In genomic region chr3:23856286-23856685, GRCh38 we compare ENCODE assay signal across 15 cellular contexts. TPM values are rescaled to one million over a fixed set of nuclear protein-coding genes. Genes with fewer than 3 reads are reported as not detected.
DNase-seq lines count a peak whose midpoint lies in the region; ATAC-seq, FAIRE-seq and TF ChIP-seq lines count a peak whose summit lies in the region.
"Had no signal": no experiment of that assay in that cellular context is flagged by ENCODE, and none has a peak within 500 bp of the region (broad histone marks: within the 10 kb centered on the region; RNA-seq: fewer than 3 reads in every experiment).

No MANE protein-coding gene starts in this region.

- H3K4me1 Mint-ChIP-seq in natural killer cell: peaks cover 44% of the 10 kb centered on the region in 2 donors

- H2AFZ ChIP-seq in K562 (ENCODE audit: low read depth, low read length): no peak overlapping the region

- whole genome bisulfite sequencing in K562 (ENCODE audit: insufficient coverage, low coverage, missing lambda C conversion rate): 51% methylated on average over 3 of the region's 3 CpGs
- 64 to 65% methylated on average over 3 of the region's 3 CpGs for WGBS in esophagus squamous epithelium, 2 donors

- no peak for TF ChIP-seq CTCF in K562 (IDR thresholded peaks at IDR 0.05 in 2 of 3, conservative IDR thresholded peaks at IDR 0.05 in 1 of 3; ENCODE audit: insufficient read depth in 2 of 3, low read depth in 1 of 3, low read length in 3 of 3)
- no peak for TF ChIP-seq CTCF in natural killer cell (IDR thresholded peaks at IDR 0.05)
- no peak for TF ChIP-seq CTCF in esophagus squamous epithelium (IDR thresholded peaks at IDR 0.05)

- intact Hi-C loops in K562 (cut with micrococcal nuclease) (no loop called here), natural killer cell (cut with micrococcal nuclease) (no loop called here), esophagus squamous epithelium (cut with DNase I) (no loop called here)

- H3K4me3 Mint-ChIP-seq in natural killer cell: no peak overlapping the region
- H3K4me3 Mint-ChIP-seq: activated CD4-positive, alpha-beta T cell treated with anti-CD3 and anti-CD28 coated beads, Interleukin-2, amount 10 ng/mL, durations not matched to agents 24 days and 14 days had no signal

- peaks cover 0 to 3% of the 10 kb centered on the region in 2 donors for H3K9me3 Mint-ChIP-seq in natural killer cell

- in situ Hi-C loops in K562 (cut with MboI): no loop called here
- in situ Hi-C loops in ACHN (cut with HindIII; ENCODE audit: low pct_ligation_motif_present, low pct_unique_long_range_greater_than_20kb, low sequenced_read_pairs): no loop called here

- peak; percentile 5 for DNase-seq in NCI-H69 (lab: John Stamatoyannopoulos, UW)
- no peak for DNase-seq in K562 (ENCODE audit: extremely low read depth in 1 of 4, low spot score in 3 of 4)
- DNase-seq in natural killer cell: no peak
- no peak for DNase-seq in ACHN
- no peak for DNase-seq in esophagus squamous epithelium (lab: John Stamatoyannopoulos, UW)
- DNase-seq in kidney tubule cell (ENCODE audit: low spot score): no peak
- DNase-seq: activated CD4-positive, alpha-beta T cell treated with anti-CD3 and anti-CD28 coated beads, Interleukin-2, amount 10 ng/mL, durations not matched to agents 24 days and 14 days; heart right ventricle; NCI-H187 treated with DMSO at 0.1 percent for 48 hours; stimulated activated CD4-positive, alpha-beta T cell treated with anti-CD3 and anti-CD28 coated beads, Interleukin-2, amount 100 ng/mL, for 24 hours; stimulated activated CD8-positive, alpha-beta memory T cell treated with anti-CD3 and anti-CD28 coated beads, Interleukin-4, amount 100 ng/mL, for 48 hours; transverse colon had no signal

- no peaks in the 10 kb centered on the region for H3K9me1 ChIP-seq in K562 (ENCODE audit: control insufficient read depth, insufficient read depth, low read length)

- no peak for TF ChIP-seq RAD21 in K562 (CRISPR knock-in tag; conservative IDR thresholded peaks at IDR 0.05 in 1 of 2, IDR thresholded peaks at IDR 0.05 in 1 of 2)

- peak overlapping the region; percentile 62 to 90 (median 74) for H3K4me2 ChIP-seq in BLaER1 treated with 17β-estradiol and CSF1 and Interleukin-3, amounts not matched to agents 10 nM and 100 nM
- no peak overlapping the region for H3K4me2 ChIP-seq in K562 (ENCODE audit: insufficient read depth, low read length)

- H3K27ac ChIP-seq in BLaER1 treated with 17β-estradiol and CSF1 and Interleukin-3, amounts not matched to agents 10 nM and 100 nM: peak overlapping the region; percentile 2 to 76 (median 59); a peak in 16 of 22 replicates
- H3K27ac ChIP-seq in K562 (ENCODE audit: extremely low read depth, low read depth, low read length): no peak overlapping the region
- H3K27ac ChIP-seq in esophagus squamous epithelium: no peak overlapping the region
- H3K27ac ChIP-seq: transverse colon had no signal

- peak overlapping the region in 1 of 10 experiments; percentile 1; a peak in 2 of 20 replicates for H3K4me3 ChIP-seq in BLaER1 treated with 17β-estradiol and CSF1 and Interleukin-3, amounts not matched to agents 10 nM and 100 nM
- no peak overlapping the region for H3K4me3 ChIP-seq in K562
- no peak overlapping the region for H3K4me3 ChIP-seq in esophagus squamous epithelium
- H3K4me3 ChIP-seq: heart right ventricle, transverse colon had no signal

- peaks cover 45 to 62% (median 51%) of the 10 kb centered on the region in 10 experiments for H3K4me1 ChIP-seq in BLaER1 treated with 17β-estradiol and CSF1 and Interleukin-3, amounts not matched to agents 10 nM and 100 nM
- H3K4me1 ChIP-seq in K562 (replicated peaks in 1 of 2; ENCODE audit: control insufficient read depth in 2 of 2, insufficient read depth in 2 of 2, low read length in 2 of 2) (no peaks in the 10 kb centered on the region), esophagus squamous epithelium (peaks cover 13 to 45% (median 20%) of the 10 kb centered on the region in 3 donors)

- H3K36me3 Mint-ChIP-seq in natural killer cell: no peaks in the 10 kb centered on the region

- POLR2A ChIA-PET in K562 (lab: Yijun Ruan, JAX): no interaction called here

- FAIRE-seq in K562 (lab: Jason Lieb, UNC): no peak

- H4K20me1 ChIP-seq in BLaER1 treated with 17β-estradiol and CSF1 and Interleukin-3, amounts not matched to agents 10 nM and 100 nM: peaks cover 62 to 100% (median 97%) of the 10 kb centered on the region in 11 experiments
- peaks cover 11% of the 10 kb centered on the region for H4K20me1 ChIP-seq in K562 (replicated peaks; ENCODE audit: control insufficient read depth, insufficient read depth, low read length)

- no peak for TF ChIP-seq EP300 in K562 (IDR thresholded peaks at IDR 0.05; ENCODE audit: low read length)

- H3K36me3 ChIP-seq in BLaER1 treated with 17β-estradiol and CSF1 and Interleukin-3, amounts not matched to agents 10 nM and 100 nM: peaks cover 26 to 53% (median 44%) of the 10 kb centered on the region in 11 experiments
- peaks cover 7% of the 10 kb centered on the region; the same call in 1 of the 3 replicates for H3K36me3 ChIP-seq in K562 (ENCODE audit: control insufficient read depth, insufficient read depth, low read length)
- H3K36me3 ChIP-seq in esophagus squamous epithelium: peaks cover 0 to 9% (median 0%) of the 10 kb centered on the region in 3 donors
- H3K36me3 ChIP-seq: transverse colon had no signal

- peak overlapping the region; percentile 2 to 56 for H3K27ac Mint-ChIP-seq in natural killer cell
- H3K27ac Mint-ChIP-seq: activated CD4-positive, alpha-beta T cell treated with anti-CD3 and anti-CD28 coated beads, Interleukin-2, amount 10 ng/mL, durations not matched to agents 24 days and 14 days had no signal

- ATAC-seq in K562 (no peak), natural killer cell (no peak), GM19463 (IDR thresholded peaks at IDR 0.05; ENCODE audit: unreplicated experiment) (no peak)
- ATAC-seq: activated naive CD4-positive, alpha-beta T cell treated with anti-CD3 and anti-CD28 coated beads, Interleukin-2, amount 50 U/mL, for 72 hours had no signal

- peak overlapping the region in 9 of 11 experiments; percentile 13 to 70 (median 48); a peak in 13 of 22 replicates for H3K9ac ChIP-seq in BLaER1 treated with 17β-estradiol and CSF1 and Interleukin-3, amounts not matched to agents 10 nM and 100 nM
- no peak overlapping the region for H3K9ac ChIP-seq in K562 (ENCODE audit: insufficient read depth in 1 of 2, low read depth in 2 of 2, low read length in 2 of 2)

- H3K9me3 ChIP-seq in BLaER1 treated with 17β-estradiol and CSF1 and Interleukin-3, amounts not matched to agents 10 nM and 100 nM (replicated peaks in 1 of 11): peaks cover 7 to 26% (median 16%) of the 10 kb centered on the region in 11 experiments; a peak in 21 of 22 replicates
- H3K9me3 ChIP-seq in K562 (replicated peaks; ENCODE audit: control insufficient read depth, insufficient read depth, low read depth, low read length) (no peaks in the 10 kb centered on the region), esophagus squamous epithelium (no peaks in the 10 kb centered on the region)
- H3K9me3 ChIP-seq: transverse colon had no signal

- no TSS peak for BruUV-seq in K562 (replicated peaks; lab: Mats Ljungman, UMichigan)

- H3K27me3 ChIP-seq in BLaER1 treated with 17β-estradiol and CSF1 and Interleukin-3, amounts not matched to agents 10 nM and 100 nM: no peaks in the 10 kb centered on the region
- no peaks in the 10 kb centered on the region for H3K27me3 ChIP-seq in K562 (ENCODE audit: control insufficient read depth in 2 of 2, insufficient read depth in 2 of 2, low read length in 2 of 2)
- no peaks in the 10 kb centered on the region for H3K27me3 ChIP-seq in esophagus squamous epithelium
- H3K27me3 ChIP-seq: heart right ventricle, transverse colon had no signal

- CTCF ChIA-PET in K562 (lab: Yijun Ruan, JAX; ENCODE audit: low intra/inter-chr PET ratio): no interaction called here

- TF ChIP-seq POLR2A in K562 (conservative IDR thresholded peaks at IDR 0.05) (no peak), esophagus squamous epithelium (IDR thresholded peaks at IDR 0.05) (no peak)

- no peaks in the 10 kb centered on the region for H3K27me3 Mint-ChIP-seq in natural killer cell (ENCODE audit: low read depth in 2 of 2)
- H3K27me3 Mint-ChIP-seq: activated CD4-positive, alpha-beta T cell treated with anti-CD3 and anti-CD28 coated beads, Interleukin-2, amount 10 ng/mL, durations not matched to agents 24 days and 14 days had no signal

- peaks cover 73% of the 10 kb centered on the region for H3K79me2 ChIP-seq in K562 (ENCODE audit: control insufficient read depth, insufficient read depth, low read length)

TF ChIP-seq in K562, 482 proteins besides CTCF, POLR2A, EP300 and RAD21:
- TF ChIP-seq TAL1 (IDR thresholded peaks at IDR 0.05): no peak
- peak; percentile 16; the same call in 1 of the 2 replicates for TF ChIP-seq NFIC (IDR thresholded peaks at IDR 0.05)
- TF ChIP-seq ZNF75A (CRISPR knock-in tag; IDR thresholded peaks at IDR 0.05): no peak
- TF ChIP-seq PML (IDR thresholded peaks at IDR 0.05; ENCODE audit: low read length): no peak

RNA-seq across cellular contexts. Expression of gene UBE2E1, which starts 50.5 kb away (rescaled TPM):
- total RNA-seq in K562 (2011; cell fraction: chromatin; rRNA removed; ENCODE audit: low replicate concordance): 59.3 and 94.2 TPM in 2 replicates
- total RNA-seq in K562 (2011; cell fraction: nucleolus; rRNA removed): 39.5 and 49.5 TPM in 2 replicates
- 66.1 and 98.5 TPM in 2 replicates for total RNA-seq in K562 (2011; cell fraction: nucleoplasm; rRNA removed)
- total RNA-seq in K562 (2014; rRNA removed): 55.5 and 74.2 TPM in 2 replicates
- 214 and 237 TPM in 2 replicates for total RNA-seq in K562 (2014; rRNA removed; fragmentation: Illumina TruSeq; extraction: Trizol)
- total RNA-seq in K562 (2015; rRNA removed; fragmentation: Illumina TruSeq; extraction: Trizol): 171 and 177 TPM in 2 replicates
- 127 and 131 TPM in 2 replicates for total RNA-seq in K562 (2021)
- 227 and 294 TPM in 2 replicates for polyA plus RNA-seq in K562 (2011; rRNA removed)
- 68.6 and 143 TPM in 2 replicates for polyA plus RNA-seq in K562 (2011; cell fraction: cytosol; rRNA removed)
- polyA plus RNA-seq in K562 (2011; cell fraction: nucleus; rRNA removed): 73.0 and 113 TPM in 2 replicates
- polyA plus RNA-seq in K562 (2012): 185 and 202 TPM in 2 replicates
- 217 and 240 TPM in 2 replicates for polyA plus RNA-seq in K562 (2014; fragmentation: Illumina TruSeq; extraction: Trizol)
- polyA plus RNA-seq in K562 (2014; fragmentation: Nextera tagmentation; extraction: Ambion mirVana): 10 to 100 TPM; 54.4 to 63.8 TPM
- 162 and 165 TPM in 2 replicates for polyA plus RNA-seq in K562 (2014; rRNA removed)
- polyA minus RNA-seq in K562 (2011; rRNA and poly(A)+ RNA removed): 91.1 and 111 TPM in 2 replicates
- 54.7 and 66.0 TPM in 2 replicates for polyA minus RNA-seq in K562 (2011; cell fraction: cytosol; rRNA and poly(A)+ RNA removed)
- 41.9 and 97.3 TPM in 2 replicates for polyA minus RNA-seq in K562 (2011; cell fraction: nucleus; rRNA and poly(A)+ RNA removed)
- 10 to 100 TPM; 80.0 to 89.5 (median 86.9) TPM for total RNA-seq in natural killer cell
- 100 to 1,000 TPM in 2 of 4 donors, 10 to 100 TPM in 2; 83.9 to 115 (median 104) TPM for total RNA-seq in esophagus squamous epithelium

Comparison
In these comparisons a context has a peak if more than half of its experiments do, and no peak if none do; other contexts are left out.
1. H3K27ac ChIP-seq: peak in BLaER1 treated with 17β-estradiol and CSF1 and Interleukin-3, amounts not matched to agents 10 nM and 100 nM (11 of 11); none in K562 (single experiment) and esophagus squamous epithelium (0 of 4).
2. H3K9ac ChIP-seq: peak in BLaER1 treated with 17β-estradiol and CSF1 and Interleukin-3, amounts not matched to agents 10 nM and 100 nM (9 of 11); none in K562 (0 of 2).